In the genomic region with DNA sequence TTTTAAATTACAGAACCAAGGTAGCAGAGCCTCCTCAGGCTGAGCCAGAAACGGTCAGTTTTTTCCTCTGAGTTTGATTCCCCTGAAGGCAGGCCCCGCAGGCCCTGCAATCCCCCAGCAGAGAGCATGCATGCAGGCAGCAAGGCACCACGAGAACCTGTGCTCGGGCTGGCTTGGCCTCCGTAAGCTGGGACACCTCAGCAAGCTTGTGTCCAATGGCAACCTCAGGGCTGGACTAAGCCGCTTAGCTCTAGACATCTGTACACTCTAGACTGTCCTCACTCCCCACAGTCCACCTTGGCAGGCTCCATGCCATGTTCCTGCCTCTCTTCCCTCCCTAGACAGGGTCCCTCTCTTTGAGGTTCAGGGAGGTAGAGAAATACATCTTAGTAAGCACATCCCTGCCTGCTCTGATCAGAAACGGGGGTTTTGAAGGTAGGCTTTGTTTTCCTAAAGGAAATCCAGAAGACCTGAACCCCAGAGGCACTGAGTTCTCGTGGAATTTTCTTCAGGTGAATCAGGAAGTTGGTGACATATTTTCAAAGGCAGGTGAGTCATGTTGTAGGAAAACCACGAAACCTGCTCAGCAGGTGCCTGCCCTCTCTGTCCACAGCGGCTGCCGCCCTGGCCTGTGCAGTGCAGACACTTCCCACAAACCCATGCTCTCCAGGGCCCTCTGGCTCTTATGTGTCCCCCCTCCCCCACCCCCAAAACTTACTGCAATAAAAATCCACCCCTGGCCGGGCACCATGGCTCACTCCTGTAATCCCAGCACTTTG, we compare ENCODE assay signal across 11 cellular contexts. TPM values are rescaled to one million over a fixed set of nuclear protein-coding genes. Genes with fewer than 3 reads are reported as not detected.
DNase-seq lines count a peak whose midpoint lies in the region; ATAC-seq lines count a peak whose summit lies in the region.
"Had no signal": no experiment of that assay in that cellular context is flagged by ENCODE, and none has a peak within 500 bp of the region (broad histone marks: within the 10 kb centered on the region; RNA-seq: fewer than 3 reads in every experiment).

No MANE protein-coding gene starts in this region.

- DNase-seq in DMS79 (lab: John Stamatoyannopoulos, UW) (peak; percentile 46), M059J (ENCODE audit: low read depth) (peak; percentile 47), trophoblast cell (peak; percentile 88 to 91), inferior parietal cortex (ENCODE audit: extremely low spot score) (no peak), occipital lobe (lab: John Stamatoyannopoulos, UW) (no peak)
- DNase-seq: activated CD8-positive, alpha-beta memory T cell treated with anti-CD3 and anti-CD28 coated beads for 24 hours; GF-D8 had no signal

- no peak overlapping the region for H2BK120ac ChIP-seq in trophoblast cell (ENCODE audit: insufficient read depth, low read length, poor library complexity)

- no peak overlapping the region for H4K8ac ChIP-seq in trophoblast cell (ENCODE audit: low read depth, low read length)

- ATAC-seq in HG02571 (IDR thresholded peaks at IDR 0.05; ENCODE audit: unreplicated experiment) = no peak
- ATAC-seq: Panc1 had no signal

- H3K9ac ChIP-seq in duodenal mucosa (ENCODE audit: low read depth in 1 of 2, low read length in 2 of 2) = peak overlapping the region; percentile 18 to 54
- H3K9ac ChIP-seq in trophoblast cell (ENCODE audit: low read length) = no peak overlapping the region

- H3K14ac ChIP-seq in trophoblast cell (ENCODE audit: low read length) = peak overlapping the region; percentile 19

- H3K36me3 ChIP-seq in duodenal mucosa (ENCODE audit: control insufficient read depth in 1 of 2, insufficient read depth in 2 of 2, low read length in 2 of 2) = peaks cover 21 to 57% of the 10 kb centered on the region in 2 donors
- H3K36me3 ChIP-seq in trophoblast cell (ENCODE audit: control insufficient read depth in 1 of 2, insufficient read depth in 2 of 2, low read length in 2 of 2) = peaks cover 9 to 17% of the 10 kb centered on the region in 2 experiments

- H4K91ac ChIP-seq in trophoblast cell (ENCODE audit: low read depth, low read length) = peak overlapping the region; percentile 49

- H3K27me3 ChIP-seq in duodenal mucosa (ENCODE audit: control insufficient read depth in 1 of 2, insufficient read depth in 2 of 2, low read length in 2 of 2) = no peaks in the 10 kb centered on the region
- H3K27me3 ChIP-seq in trophoblast cell (ENCODE audit: insufficient read depth, low read length) = no peaks in the 10 kb centered on the region
- H3K27me3 ChIP-seq: cardiac muscle cell had no signal

- peak overlapping the region; percentile 24 for H3K27ac ChIP-seq in duodenal mucosa (ENCODE audit: low read depth, low read length)
- H3K27ac ChIP-seq in trophoblast cell (ENCODE audit: low read depth, low read length) = peak overlapping the region; percentile 89
- H3K27ac ChIP-seq: cardiac muscle cell had no signal

- no peak overlapping the region for H3K23ac ChIP-seq in trophoblast cell (ENCODE audit: low read length)

- no CpG with 5 or more reads among the region's 12 CpGs for WGBS in trophoblast cell (ENCODE audit: extremely low coverage, insufficient coverage, insufficient read length)

- no peak overlapping the region for H4K12ac ChIP-seq in trophoblast cell (ENCODE audit: low read depth, low read length)

- H3K4me1 ChIP-seq in duodenal mucosa (ENCODE audit: control insufficient read depth in 1 of 2, insufficient read depth in 2 of 2, low read length in 2 of 2) (peaks cover 42 to 52% of the 10 kb centered on the region in 2 donors), trophoblast cell (ENCODE audit: control insufficient read depth in 1 of 2, insufficient read depth in 2 of 2, low read length in 2 of 2) (peaks cover 19 to 21% of the 10 kb centered on the region in 2 experiments)

- no peak overlapping the region for H3K4ac ChIP-seq in trophoblast cell (ENCODE audit: low read depth, low read length)

- H2BK12ac ChIP-seq in trophoblast cell (ENCODE audit: low read length) = no peak overlapping the region

- peak overlapping the region in 1 of 2 donors; percentile 1 for H3K4me3 ChIP-seq in duodenal mucosa (ENCODE audit: low read depth in 1 of 2, low read length in 2 of 2)
- H3K4me3 ChIP-seq in trophoblast cell (ENCODE audit: low read depth, low read length) = no peak overlapping the region
- H3K4me3 ChIP-seq: cardiac muscle cell had no signal

- H3K79me1 ChIP-seq in trophoblast cell (ENCODE audit: low read length) = peaks cover 7% of the 10 kb centered on the region

- H3K18ac ChIP-seq in trophoblast cell (ENCODE audit: low read length) = no peak overlapping the region

- H3K9me3 ChIP-seq in duodenal mucosa (ENCODE audit: control insufficient read depth in 1 of 2, low read length in 2 of 2) = no peaks in the 10 kb centered on the region
- peaks cover 1% of the 10 kb centered on the region for H3K9me3 ChIP-seq in trophoblast cell (ENCODE audit: insufficient read depth, low read depth, low read length)

- no peak overlapping the region for H2AK5ac ChIP-seq in trophoblast cell (ENCODE audit: low read length)

- no peak overlapping the region for H2AFZ ChIP-seq in trophoblast cell (ENCODE audit: insufficient read depth, low read length, poor library complexity)

- peak overlapping the region; percentile 38 for H3K4me2 ChIP-seq in trophoblast cell (ENCODE audit: low read length)

- H2BK5ac ChIP-seq in trophoblast cell (ENCODE audit: low read depth, low read length, poor library complexity) = peak overlapping the region; percentile 53

- H3K79me2 ChIP-seq in trophoblast cell (ENCODE audit: control insufficient read depth, insufficient read depth, low read length, poor library complexity) = peaks cover 2% of the 10 kb centered on the region

RNA-seq across cellular contexts. Expression of a gene that starts 6.9 kb away (rescaled TPM):
- total RNA-seq in M059J (2014; rRNA removed; shearing (Covaris generic)) = 11.3 and 16.3 TPM in 2 replicates
- polyA plus RNA-seq in trophoblast cell (2013) = 25.6 and 26.7 TPM in 2 replicates
- 1.1 TPM for total RNA-seq in occipital lobe

RNA-seq across cellular contexts. Expression of a gene that starts 13.7 kb away (rescaled TPM):
- total RNA-seq in M059J (2014; rRNA removed; shearing (Covaris generic)) = 0.10 TPM in 1 of 2 replicates, not detected in the other
- 0.18 and 0.22 TPM in 2 replicates for polyA plus RNA-seq in trophoblast cell (2013)
- 0.47 TPM for total RNA-seq in occipital lobe
- polyA plus RNA-seq: cardiac muscle cell had no signal

RNA-seq across cellular contexts. Expression of a gene that starts 48.8 kb away (rescaled TPM):
- total RNA-seq in M059J (2014; rRNA removed; shearing (Covaris generic)) = 31.6 and 60.0 TPM in 2 replicates
- 26.5 and 28.3 TPM in 2 replicates for polyA plus RNA-seq in trophoblast cell (2013)
- 16.2 TPM for total RNA-seq in occipital lobe

Comparison
In these comparisons a context has a peak if more than half of its experiments do, and no peak if none do; other contexts are left out.
1. DNase-seq: peak in DMS79 (single experiment), M059J (single experiment) and trophoblast cell (2 of 2); none in inferior parietal cortex (single experiment) and occipital lobe (single experiment).